ENCODE assay signal across 23 cellular contexts in genomic region chr3:184405075-184406060, GRCh38.
DNase-seq lines count a peak whose midpoint lies in the region; ATAC-seq, FAIRE-seq and TF ChIP-seq lines count a peak whose summit lies in the region.
"Had no signal": no experiment of that assay in that cellular context is flagged by ENCODE, and none has a peak within 500 bp of the region (broad histone marks: within the 10 kb centered on the region; RNA-seq: fewer than 3 reads in every experiment).

No MANE protein-coding gene starts in this region.

- peak; percentile 73 for FAIRE-seq in D721Med (lab: Jason Lieb, UNC)
- FAIRE-seq: small intestine, TTC549 had no signal

- no peak for TF ChIP-seq CTCF in D721Med (IDR thresholded peaks at IDR 0.05; ENCODE audit: insufficient read depth, missing control alignments)
- no peak for TF ChIP-seq CTCF in retinal pigment epithelial cell (conservative IDR thresholded peaks at IDR 0.05; ENCODE audit: low read depth, low read length)

- no peak for ATAC-seq in GM21447 (IDR thresholded peaks at IDR 0.05; ENCODE audit: unreplicated experiment)
- no peak for ATAC-seq in GM18909 (IDR thresholded peaks at IDR 0.05; ENCODE audit: poor library complexity, unreplicated experiment)
- ATAC-seq: activated CD4-positive, alpha-beta T cell treated with anti-CD3 and anti-CD28 coated beads for 36 hours; activated CD8-positive, alpha-beta T cell treated with anti-CD3 and anti-CD28 coated beads, Interleukin-2, amount 10 ng/mL, durations not matched to agents 7 days and 5 days; left ventricle myocardium superior had no signal

- intact Hi-C loops in head of caudate nucleus (cut with DNase I), result no loop called here

- no peak overlapping the region for H3K4me3 ChIP-seq in retinal pigment epithelial cell (ENCODE audit: low read length)
- H3K4me3 ChIP-seq: ascending aorta, BLaER1, SJSA1, stomach, thyroid gland had no signal

- DNase-seq in D721Med (ENCODE audit: insufficient read length, low spot score) (peak; percentile 46), NCI-H82 (lab: John Stamatoyannopoulos, UW) (peak; percentile 95), head of caudate nucleus (peak in 35 of 42 donors; percentile 18 to 87 (median 59)), retinal pigment epithelial cell (ENCODE audit: low read depth) (peak; percentile 4), NCI-H2029 (lab: John Stamatoyannopoulos, UW) (no peak)
- DNase-seq: activated CD4-positive, alpha-beta T cell treated with anti-CD3 and anti-CD28 coated beads for 36 hours; activated CD8-positive, alpha-beta T cell treated with anti-CD3 and anti-CD28 coated beads, Interleukin-2, amount 10 ng/mL, durations not matched to agents 7 days and 5 days; activated T-cell treated with anti-CD3 and anti-CD28 coated beads for 4 hours; central memory CD4-positive, alpha-beta T cell; dermis blood vessel endothelial cell; left ventricle myocardium superior; NCI-H2029 treated with DMSO at 0.1 percent for 48 hours; NCI-H226; small intestine; stimulated activated CD8-positive, alpha-beta memory T cell treated with anti-CD3 and anti-CD28 coated beads, Interleukin-4, amount 100 ng/mL, for 48 hours; stomach; thyroid gland had no signal
